13 cellular contexts compared by ENCODE assay signal in genomic region chr14:99166506-99166905, GRCh38.
"Had no signal": no experiment of that assay in that cellular context is flagged by ENCODE, and none has a peak within 500 bp of the region (broad histone marks: within the 10 kb centered on the region; RNA-seq: fewer than 3 reads in every experiment).

No MANE protein-coding gene starts in this region.

- H3K27me3 Mint-ChIP-seq: activated T-cell treated with anti-CD3 and anti-CD28 coated beads, Interleukin-2, amount 50 U/mL, for 24 hours; memory B cell had no signal

- H3K27ac Mint-ChIP-seq: memory B cell, neural progenitor cell had no signal

- ATAC-seq: body of pancreas had no signal

- H3K36me3 Mint-ChIP-seq: memory B cell, neural progenitor cell had no signal

- DNase-seq: activated CD4-positive, CD25-positive, alpha-beta regulatory T cell treated with anti-CD3 and anti-CD28 coated beads, Interleukin-2, amount 50 U/mL, for 72 hours; activated gamma-delta T cell treated with Interleukin-2 at 50 U/mL for 16 hours; amniotic stem cell; body of pancreas; erythroblast; kidney; left ventricle myocardium inferior; stimulated activated CD4-positive, alpha-beta T cell treated with anti-CD3 and anti-CD28 coated beads, Interleukin-4, amount 100 ng/mL, for 1 hour; stimulated activated CD8-positive, alpha-beta memory T cell treated with anti-CD3 and anti-CD28 coated beads, Interleukin-4, amount 100 ng/mL, for 48 hours; tibial artery had no signal

- FAIRE-seq: kidney had no signal

- H3K4me3 Mint-ChIP-seq: activated T-cell treated with anti-CD3 and anti-CD28 coated beads, Interleukin-2, amount 50 U/mL, for 24 hours; memory B cell; neural progenitor cell had no signal

- H3K4me1 Mint-ChIP-seq: memory B cell had no signal
